In the genomic region with DNA sequence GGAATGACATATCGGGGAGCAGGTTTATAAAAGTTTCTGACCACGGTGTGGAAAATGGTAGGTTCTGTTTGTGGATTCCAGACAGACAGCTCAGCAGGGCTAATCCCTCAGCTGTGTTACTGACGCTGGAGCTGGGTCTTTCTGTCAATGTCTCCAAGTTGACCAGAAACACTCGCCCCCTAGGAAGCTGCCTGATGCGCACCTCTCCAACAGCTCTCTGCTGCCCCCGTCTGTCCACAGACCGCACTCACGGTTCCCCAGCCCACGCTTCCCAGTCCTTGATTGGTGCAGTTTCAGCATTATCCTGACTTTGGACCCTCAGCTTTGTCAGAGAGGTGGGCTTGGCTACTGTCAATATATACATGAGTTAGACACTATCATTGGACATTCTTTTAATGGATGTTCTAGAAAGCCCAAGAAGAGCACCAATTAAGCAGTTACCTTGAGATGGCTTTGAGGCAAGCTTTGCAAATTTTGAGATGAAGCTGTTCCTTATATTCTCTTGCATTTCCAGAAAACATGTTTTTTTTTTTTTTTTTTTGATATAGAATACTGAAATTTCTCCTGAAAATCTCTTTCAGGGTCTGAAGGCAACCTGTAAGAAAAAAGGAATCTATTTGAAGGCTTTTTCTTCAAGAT, we compare ENCODE assay signal across 8 cellular contexts.
A peak's percentile ranks its signal among the peaks of the same experiment; 100 is the strongest.
DNase-seq lines count a peak whose midpoint lies in the region; ATAC-seq, FAIRE-seq and TF ChIP-seq lines count a peak whose summit lies in the region.

No MANE protein-coding gene starts in this region.

- no peak overlapping the region for H3K4me3 ChIP-seq in HepG2 (replicated peaks in 1 of 3; ENCODE audit: insufficient read depth in 1 of 3, low read depth in 2 of 3, low read length in 3 of 3)

- H3K4me1 ChIP-seq in HepG2 (ENCODE audit: insufficient read depth, low read length), result no peaks in the 10 kb centered on the region

- TF ChIP-seq CTCF in HepG2 (CRISPR knock-in tag; IDR thresholded peaks at IDR 0.05), result peak; percentile 96

- FAIRE-seq in HepG2 (lab: Jason Lieb, UNC), result peak; percentile 81

- no peaks in the 10 kb centered on the region for H3K79me2 ChIP-seq in HepG2 (ENCODE audit: insufficient read depth, low read length)

- no peak for TF ChIP-seq POLR2A in HepG2 (IDR thresholded peaks at IDR 0.05; ENCODE audit: insufficient read depth in 1 of 2, low read depth in 2 of 2, low read length in 2 of 2)

- no peak overlapping the region for H3K4me2 ChIP-seq in HepG2 (ENCODE audit: low read depth, low read length)

- 10% methylated on average over 7 of the region's 9 CpGs for WGBS in HepG2 (ENCODE audit: low lambda C conversion rate)

- no peak overlapping the region for H3K27ac ChIP-seq in HepG2 (ENCODE audit: extremely low read length, insufficient read depth, low read length)

- TF ChIP-seq EP300 in HepG2 (IDR thresholded peaks at IDR 0.05; ENCODE audit: low read depth in 2 of 2, low read length in 2 of 2), result no peak
- TF ChIP-seq EP300 in HepG2 (CRISPR knock-in tag; IDR thresholded peaks at IDR 0.05; ENCODE audit: borderline replicate concordance), result no peak

- H4K20me1 ChIP-seq in HepG2 (ENCODE audit: insufficient read depth, low read length), result no peaks in the 10 kb centered on the region

- in situ Hi-C loops in HepG2 (cut with HindIII; ENCODE audit: extremely low pct_ligation_motif_present, low pct_unique_long_range_greater_than_20kb), result loop anchor here (25.0 kb wide), 1 partner anchor 1254 kb away; no protein-coding TSS in a partner anchor

- no peaks in the 10 kb centered on the region for H3K27me3 ChIP-seq in HepG2 (ENCODE audit: control insufficient read depth in 1 of 2, insufficient read depth in 2 of 2, low read length in 2 of 2)

- no peak overlapping the region for H3K9ac ChIP-seq in HepG2 (ENCODE audit: insufficient read depth, low read depth, low read length)

- intact Hi-C loops in HepG2 (cut with micrococcal nuclease; ENCODE audit: unreplicated experiment), result loop anchor here (1.0 to 5.0 kb wide), 4 partner anchors 196 to 1239 kb away; no protein-coding TSS in a partner anchor

- TF ChIP-seq RAD21 in HepG2 (CRISPR knock-in tag; IDR thresholded peaks at IDR 0.05), result peak; percentile 90

- no TSS peak for BruUV-seq in HepG2 (replicated peaks; lab: Mats Ljungman, UMichigan)

- CTCF ChIA-PET in HepG2 (lab: Yijun Ruan, JAX; ENCODE audit: low intra/inter-chr PET ratio, low total read pairs), result interaction anchor here (0.7 to 2.3 kb wide), 4 partner anchors 196 to 1240 kb away, joined by 3 to 27 read pairs (median 7); no protein-coding TSS in a partner anchor

- no peaks in the 10 kb centered on the region for H3K36me3 ChIP-seq in HepG2 (replicated peaks in 1 of 2; ENCODE audit: control insufficient read depth in 1 of 2, insufficient read depth in 2 of 2, low read length in 2 of 2)

- no peaks in the 10 kb centered on the region for H3K9me3 ChIP-seq in HepG2 (ENCODE audit: low read length)

- H2AFZ ChIP-seq in HepG2 (ENCODE audit: low read length), result no peak overlapping the region

- POLR2A ChIA-PET in HepG2 (lab: Yijun Ruan, JAX), result interaction anchor here (1.2 kb wide), 1 partner anchor 99 kb away, joined by 4 read pairs; the partner anchor contains the start of gene TBC1D5

- peak; percentile 92 for ATAC-seq in GM18498 (IDR thresholded peaks at IDR 0.05; ENCODE audit: unreplicated experiment)
- ATAC-seq in HG02943 (IDR thresholded peaks at IDR 0.05; ENCODE audit: low read depth, unreplicated experiment), result peak; percentile 85
- peak; percentile 99 for ATAC-seq in HepG2

- DNase-seq in 8988T, result peak; percentile 37
- DNase-seq in NCI-H2227 (lab: John Stamatoyannopoulos, UW; ENCODE audit: unreplicated experiment), result peak; percentile 72
- DNase-seq in activated CD4-positive, alpha-beta T cell treated with anti-CD3 and anti-CD28 coated beads for 24 hours (ENCODE audit: low read depth in 2 of 2), result peak; percentile 68 to 73
- peak; percentile 71 for DNase-seq in cerebellar cortex (ENCODE audit: low spot score)
- peak; percentile 57 for DNase-seq in HepG2 (ENCODE audit: low spot score)
- DNase-seq in stimulated activated CD4-positive, alpha-beta T cell treated with anti-CD3 and anti-CD28 coated beads, TNF-alpha, amount 100 ng/mL, for 4 hours (ENCODE audit: low read depth in 3 of 3), result peak; percentile 41 to 56 (median 47)

TF ChIP-seq in HepG2, 621 proteins besides CTCF, POLR2A, EP300 and RAD21 (continues in another document):
- no peak for TF ChIP-seq ZFP82 (CRISPR knock-in tag; IDR thresholded peaks at IDR 0.05; ENCODE audit: borderline replicate concordance)
- TF ChIP-seq RBM39 (IDR thresholded peaks at IDR 0.05; ENCODE audit: low read depth, low read length, poor library complexity, severe bottlenecking), result no peak
- TF ChIP-seq CHCHD3 (CRISPR knock-in tag; IDR thresholded peaks at IDR 0.05), result no peak
- no peak for TF ChIP-seq SP5 (CRISPR knock-in tag; IDR thresholded peaks at IDR 0.05; ENCODE audit: borderline replicate concordance, low read depth)
- TF ChIP-seq, protein P1, sequence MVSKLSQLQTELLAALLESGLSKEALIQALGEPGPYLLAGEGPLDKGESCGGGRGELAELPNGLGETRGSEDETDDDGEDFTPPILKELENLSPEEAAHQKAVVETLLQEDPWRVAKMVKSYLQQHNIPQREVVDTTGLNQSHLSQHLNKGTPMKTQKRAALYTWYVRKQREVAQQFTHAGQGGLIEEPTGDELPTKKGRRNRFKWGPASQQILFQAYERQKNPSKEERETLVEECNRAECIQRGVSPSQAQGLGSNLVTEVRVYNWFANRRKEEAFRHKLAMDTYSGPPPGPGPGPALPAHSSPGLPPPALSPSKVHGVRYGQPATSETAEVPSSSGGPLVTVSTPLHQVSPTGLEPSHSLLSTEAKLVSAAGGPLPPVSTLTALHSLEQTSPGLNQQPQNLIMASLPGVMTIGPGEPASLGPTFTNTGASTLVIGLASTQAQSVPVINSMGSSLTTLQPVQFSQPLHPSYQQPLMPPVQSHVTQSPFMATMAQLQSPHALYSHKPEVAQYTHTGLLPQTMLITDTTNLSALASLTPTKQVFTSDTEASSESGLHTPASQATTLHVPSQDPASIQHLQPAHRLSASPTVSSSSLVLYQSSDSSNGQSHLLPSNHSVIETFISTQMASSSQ (IDR thresholded peaks at IDR 0.05; ENCODE audit: low read depth), result no peak
- TF ChIP-seq, protein P1 (CRISPR knock-in tag; IDR thresholded peaks at IDR 0.05; ENCODE audit: borderline replicate concordance), result no peak
- TF ChIP-seq ZNF142 (CRISPR knock-in tag; IDR thresholded peaks at IDR 0.05), result no peak
- no peak for TF ChIP-seq FOXK1 (CRISPR knock-in tag; IDR thresholded peaks at IDR 0.05; ENCODE audit: borderline replicate concordance, low read depth)
- TF ChIP-seq ZFYVE20 (CRISPR knock-in tag; IDR thresholded peaks at IDR 0.05; ENCODE audit: borderline replicate concordance, low read depth), result no peak
